Comparison of ENCODE assay signal across 8 cellular contexts in the genomic region with DNA sequence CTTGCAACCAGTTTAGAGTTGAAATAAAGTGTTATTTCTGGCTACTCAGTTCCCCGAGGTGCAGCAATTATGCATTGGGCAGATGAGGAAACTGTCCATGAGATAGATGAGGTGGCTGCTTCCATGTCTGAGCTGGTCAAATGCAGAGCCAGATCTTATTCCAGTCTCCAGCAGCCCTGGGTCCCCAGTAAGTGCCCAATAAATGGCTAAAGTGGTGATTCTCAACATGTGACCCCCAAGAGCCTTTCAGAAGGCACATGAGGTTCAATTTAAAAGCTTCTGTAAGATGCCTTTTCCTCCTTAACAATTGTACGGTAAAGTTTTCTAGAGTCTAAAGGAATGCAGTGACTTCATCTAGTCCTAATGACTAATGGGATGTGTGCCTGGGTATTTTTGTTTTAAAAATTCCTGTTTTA. TPM values are rescaled to one million over a fixed set of nuclear protein-coding genes. Genes with fewer than 3 reads are reported as not detected.
A peak's percentile ranks its signal among the peaks of the same experiment; 100 is the strongest.
DNase-seq lines count a peak whose midpoint lies in the region; ATAC-seq and TF ChIP-seq lines count a peak whose summit lies in the region.

No MANE protein-coding gene starts in this region.

- H3K27me3 Mint-ChIP-seq in naive thymus-derived CD4-positive, alpha-beta T cell = no peaks in the 10 kb centered on the region

- in situ Hi-C loops in brain microvascular endothelial cell (cut with HindIII; ENCODE audit: low pct_ligation_motif_present, low sequenced_read_pairs) = no loop called here

- peaks cover 0 to 2% (median 0%) of the 10 kb centered on the region in 11 donors for H3K9me3 Mint-ChIP-seq in naive thymus-derived CD4-positive, alpha-beta T cell

- peaks cover 12 to 13% of the 10 kb centered on the region in 2 experiments for H3K4me1 ChIP-seq in neutrophil (ENCODE audit: control insufficient read depth in 1 of 2, insufficient read depth in 1 of 2, low read depth in 1 of 2, low read length in 1 of 2)
- peaks cover 5 to 8% of the 10 kb centered on the region in 2 donors for H3K4me1 ChIP-seq in naive thymus-derived CD4-positive, alpha-beta T cell (ENCODE audit: control insufficient read depth in 2 of 2, insufficient read depth in 2 of 2, low read length in 2 of 2)

- no peak overlapping the region for H3K27ac Mint-ChIP-seq in naive thymus-derived CD4-positive, alpha-beta T cell

- H3K9me3 ChIP-seq in neutrophil = no peaks in the 10 kb centered on the region
- H3K9me3 ChIP-seq in naive thymus-derived CD4-positive, alpha-beta T cell (ENCODE audit: control insufficient read depth in 2 of 3, low read length in 3 of 3) = no peaks in the 10 kb centered on the region

- H3K4me1 Mint-ChIP-seq in naive thymus-derived CD4-positive, alpha-beta T cell = peaks cover 6 to 35% (median 25%) of the 10 kb centered on the region in 7 donors

- peaks cover 5 to 44% (median 24%) of the 10 kb centered on the region in 5 donors for H3K36me3 Mint-ChIP-seq in naive thymus-derived CD4-positive, alpha-beta T cell

- H3K27ac ChIP-seq in brain microvascular endothelial cell = peak overlapping the region; percentile 99
- no peak overlapping the region for H3K27ac ChIP-seq in neutrophil
- no peak overlapping the region for H3K27ac ChIP-seq in naive thymus-derived CD4-positive, alpha-beta T cell (ENCODE audit: low read depth, low read length)

- intact Hi-C loops in naive thymus-derived CD4-positive, alpha-beta T cell (cut with micrococcal nuclease) = loop anchor here (1.0 kb wide), 4 partner anchors 17 to 294 kb away; partner anchors contain the start of genes G3BP1 (in 2 of the 2), SLC36A1 (in 2 of the 2) and ATOX1 (in 1 of the 2)

- POLR2A ChIA-PET in naive thymus-derived CD4-positive, alpha-beta T cell (lab: Charles Lee) = interaction anchor here (0.8 to 0.9 kb wide), 2 partner anchors 25 to 30 kb away, joined by 3 to 4 read pairs; no protein-coding TSS in a partner anchor

- H3K4me3 ChIP-seq in brain microvascular endothelial cell (ENCODE audit: low read depth, low read length) (no peak overlapping the region), neutrophil (ENCODE audit: low read depth in 1 of 2, low read length in 1 of 2) (no peak overlapping the region)
- H3K4me3 ChIP-seq in naive thymus-derived CD4-positive, alpha-beta T cell (ENCODE audit: low read length) = no peak overlapping the region

- ATAC-seq in GM18511 (IDR thresholded peaks at IDR 0.05; ENCODE audit: unreplicated experiment) (peak; percentile 18), HG02973 (IDR thresholded peaks at IDR 0.05; ENCODE audit: unreplicated experiment) (peak; percentile 12)
- ATAC-seq in naive thymus-derived CD4-positive, alpha-beta T cell = no peak

- H3K36me3 ChIP-seq in brain microvascular endothelial cell (replicated peaks) (peaks cover 6% of the 10 kb centered on the region), neutrophil (peaks cover 60% of the 10 kb centered on the region)
- peaks cover 0 to 26% (median 0%) of the 10 kb centered on the region in 3 experiments for H3K36me3 ChIP-seq in naive thymus-derived CD4-positive, alpha-beta T cell (ENCODE audit: control insufficient read depth in 2 of 3, insufficient read depth in 3 of 3, low read length in 3 of 3)

- TF ChIP-seq CTCF in brain microvascular endothelial cell (IDR thresholded peaks at IDR 0.05; ENCODE audit: low read depth, low read length, missing control alignments) = no peak
- TF ChIP-seq CTCF in neutrophil (IDR thresholded peaks at IDR 0.05) = peak; percentile 12

- CTCF ChIA-PET in naive thymus-derived CD4-positive, alpha-beta T cell (lab: Charles Lee) = interaction anchor here (0.6 to 3.2 kb wide), 7 partner anchors 11 to 293 kb away, joined by 3 to 14 read pairs (median 4); partner anchors contain the start of gene SLC36A1

- H3K4me3 Mint-ChIP-seq in naive thymus-derived CD4-positive, alpha-beta T cell = no peak overlapping the region

- H3K27me3 ChIP-seq in brain microvascular endothelial cell (replicated peaks) (no peaks in the 10 kb centered on the region), neutrophil (no peaks in the 10 kb centered on the region)
- H3K27me3 ChIP-seq in naive thymus-derived CD4-positive, alpha-beta T cell (ENCODE audit: control insufficient read depth in 2 of 2, insufficient read depth in 2 of 2, low read length in 2 of 2) = no peaks in the 10 kb centered on the region

- peak; percentile 57 for DNase-seq in brain microvascular endothelial cell
- DNase-seq in stimulated activated naive CD4-positive, alpha-beta T cell (lab: John Stamatoyannopoulos, UW) = no peak
- DNase-seq in naive thymus-derived CD4-positive, alpha-beta T cell = no peak
- no peak for DNase-seq in NCI-H146 (lab: John Stamatoyannopoulos, UW)
- DNase-seq in midbrain (lab: John Stamatoyannopoulos, UW) = no peak

RNA-seq across cellular contexts. Expression of gene ATOX1, which starts 17.5 kb away (rescaled TPM):
- 10 to 100 TPM; 14.8 to 58.2 (median 29.6) TPM for total RNA-seq in naive thymus-derived CD4-positive, alpha-beta T cell
- polyA plus RNA-seq in naive thymus-derived CD4-positive, alpha-beta T cell = 10 to 100 TPM; 44.7 to 71.1 TPM

RNA-seq across cellular contexts. Expression of gene G3BP1, which starts 30.8 kb away (rescaled TPM):
- 100 to 1,000 TPM in 3 of 5 experiments, 10 to 100 TPM in 2; 86.1 to 244 (median 167) TPM for total RNA-seq in naive thymus-derived CD4-positive, alpha-beta T cell
- polyA plus RNA-seq in naive thymus-derived CD4-positive, alpha-beta T cell = 100 to 1,000 TPM; 146 to 158 TPM

RNA-seq across cellular contexts. Expression of gene SPARC, which starts 54.3 kb away (rescaled TPM):
- 10 to 100 TPM in 1 of 5 experiments, 1 to 10 TPM in 1, under 1 TPM in 2, not detected in 1; 0.43 to 14.5 (median 1.4) TPM for total RNA-seq in naive thymus-derived CD4-positive, alpha-beta T cell
- polyA plus RNA-seq in naive thymus-derived CD4-positive, alpha-beta T cell = under 1 TPM in 1 of 2 donors, not detected in 1; 0.30 TPM
